8 cellular contexts compared by ENCODE assay signal in genomic region chr9:1702701-1703100, GRCh38.
"Had no signal": no experiment of that assay in that cellular context is flagged by ENCODE, and none has a peak within 500 bp of the region (broad histone marks: within the 10 kb centered on the region; RNA-seq: fewer than 3 reads in every experiment).

No MANE protein-coding gene starts in this region.

- H3K9ac ChIP-seq: GM23248 had no signal

- H3K4me2 ChIP-seq: GM23338 had no signal

- H2AFZ ChIP-seq: GM23248, GM23338 had no signal

- H3K9me3 ChIP-seq: HAP-1 had no signal

- DNase-seq: GM23248, GOT3, H7, H9, HCEC 1CT, HFFc6 had no signal

- H3K4me1 ChIP-seq: HAP-1 had no signal

- H3K4me3 Mint-ChIP-seq: GM23338, H9, HFFc6 had no signal

- H3K9me3 Mint-ChIP-seq: GM23338 had no signal

- H3K27ac Mint-ChIP-seq: GM23338, H9, HFFc6 had no signal

- H3K27ac ChIP-seq: GM23248 had no signal

- H3K4me3 ChIP-seq: GM23248, GM23338, HAP-1 had no signal

- H3K36me3 ChIP-seq: HAP-1 had no signal
